17 cellular contexts compared by ENCODE assay signal in the genomic region with DNA sequence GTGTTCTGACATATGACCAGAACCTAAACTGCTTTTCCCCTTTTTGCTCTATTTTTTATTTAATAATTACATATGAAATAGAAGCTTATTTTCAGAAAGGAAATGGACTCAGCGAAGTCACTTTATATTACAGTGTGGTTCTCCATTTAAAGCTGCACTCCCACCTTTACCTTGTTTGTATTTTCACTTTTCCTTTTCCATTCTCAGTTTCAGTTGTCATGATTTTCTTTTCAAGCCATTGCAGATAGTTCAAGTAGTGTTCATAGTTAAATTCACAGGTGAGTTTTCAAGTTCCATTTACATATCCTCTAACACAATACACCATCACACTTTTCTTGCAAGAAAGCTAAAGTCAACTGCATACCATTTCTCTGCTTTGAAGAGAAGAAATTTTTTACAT.
DNase-seq lines count a peak whose midpoint lies in the region; ATAC-seq and TF ChIP-seq lines count a peak whose summit lies in the region.
"Had no signal": no experiment of that assay in that cellular context is flagged by ENCODE, and none has a peak within 500 bp of the region (broad histone marks: within the 10 kb centered on the region; RNA-seq: fewer than 3 reads in every experiment).

No MANE protein-coding gene starts in this region.

- ATAC-seq in GM18867 (IDR thresholded peaks at IDR 0.05; ENCODE audit: unreplicated experiment) (peak; percentile 90), GM21390 (IDR thresholded peaks at IDR 0.05; ENCODE audit: unreplicated experiment) (peak; percentile 92), HG02884 (IDR thresholded peaks at IDR 0.05; ENCODE audit: unreplicated experiment) (peak; percentile 82), HG03442 (IDR thresholded peaks at IDR 0.05; ENCODE audit: unreplicated experiment) (peak; percentile 74)
- ATAC-seq: left lobe of liver; Right ventricle myocardium inferior; stimulated activated effector memory CD8-positive, alpha-beta T cell treated with anti-CD3 and anti-CD28 coated beads, Interleukin-12 subunit alpha, Interleukin-12 subunit beta, amount 100 ng/mL, for 72 hours had no signal

- no peak overlapping the region for H3K4me3 ChIP-seq in tibial nerve
- H3K4me3 ChIP-seq in uterus = no peak overlapping the region

- H3K4me1 ChIP-seq in tibial nerve (no peaks in the 10 kb centered on the region), uterus (no peaks in the 10 kb centered on the region)

- TF ChIP-seq POLR2A in tibial nerve (IDR thresholded peaks at IDR 0.05) (no peak), uterus (IDR thresholded peaks at IDR 0.05) (no peak)

- intact Hi-C loops in uterus (cut with DNase I; ENCODE audit: low total_unique reads) = no loop called here

- H3K36me3 ChIP-seq in tibial nerve (no peaks in the 10 kb centered on the region), uterus (no peaks in the 10 kb centered on the region)

- TF ChIP-seq CTCF in tibial nerve (IDR thresholded peaks at IDR 0.05) (no peak), uterus (IDR thresholded peaks at IDR 0.05) (no peak)

- DNase-seq in superior temporal gyrus (ENCODE audit: extremely low spot score) = no peak
- no peak for DNase-seq in tibial nerve (ENCODE audit: low spot score in 2 of 2)
- DNase-seq in ecto neural progenitor cell (ENCODE audit: low spot score) = no peak
- DNase-seq in uterus = no peak
- DNase-seq: activated CD4-positive, alpha-beta T cell treated with anti-CD3 and anti-CD28 coated beads, Interleukin-2, amount 50 U/mL, for 1 hour; effector CD8-positive, alpha-beta T cell; NCI-H226; nucleus accumbens had no signal

- H3K9me3 ChIP-seq in tibial nerve (no peaks in the 10 kb centered on the region), uterus (no peaks in the 10 kb centered on the region)

- H3K27me3 ChIP-seq in tibial nerve (no peaks in the 10 kb centered on the region), uterus (no peaks in the 10 kb centered on the region)

- WGBS in tibial nerve, 2 donors = 91 to 92% methylated on average over 1 of the region's 1 CpG

- H3K27ac ChIP-seq in tibial nerve (no peak overlapping the region), uterus (no peak overlapping the region)
- H3K27ac ChIP-seq: HL-60, KMS-11 had no signal

- no peak for TF ChIP-seq EP300 in tibial nerve (IDR thresholded peaks at IDR 0.05)
